In genomic region chr11:90448280-90448679, GRCh38 we compare ENCODE assay signal across 23 cellular contexts.
"Had no signal": no experiment of that assay in that cellular context is flagged by ENCODE, and none has a peak within 500 bp of the region (broad histone marks: within the 10 kb centered on the region; RNA-seq: fewer than 3 reads in every experiment).

No MANE protein-coding gene starts in this region.

- H3K4me1 Mint-ChIP-seq: memory B cell; stimulated activated naive B cell treated with anti-CD40 and anti-IgM and Interleukin-4, amounts not matched to agents 10 μg/mL and 1 μg/mL and 100 μg/mL, for 72 hours had no signal

- H3K27ac ChIP-seq: dorsolateral prefrontal cortex, left ventricle myocardium inferior, lower lobe of right lung, parathyroid adenoma, prostate gland, sigmoid colon, skin epidermis, testis, transverse colon had no signal

- ATAC-seq: lower lobe of right lung; natural killer cell treated with Interleukin-12 subunit alpha and Interleukin-12 subunit beta and Interleukin-15 and Interleukin-18, amount 100 ng/mL, for 72 hours; stimulated activated naive B cell treated with anti-CD40 and anti-IgM and Interleukin-4, amounts not matched to agents 10 μg/mL and 1 μg/mL and 100 μg/mL, for 72 hours; stimulated activated naive CD8-positive, alpha-beta T cell treated with anti-CD3 and anti-CD28 coated beads, Interleukin-15, amount 100 ng/mL, for 72 hours had no signal

- H3K36me3 ChIP-seq: left ventricle myocardium inferior, lower lobe of right lung, prostate gland, sigmoid colon, transverse colon had no signal

- H3K27me3 Mint-ChIP-seq: memory B cell; natural killer cell treated with Interleukin-12 subunit alpha and Interleukin-12 subunit beta and Interleukin-15 and Interleukin-18, amount 100 ng/mL, for 72 hours; stimulated activated naive B cell treated with anti-CD40 and anti-IgM and Interleukin-4, amounts not matched to agents 10 μg/mL and 1 μg/mL and 100 μg/mL, for 72 hours; stimulated activated naive CD8-positive, alpha-beta T cell treated with anti-CD3 and anti-CD28 coated beads, Interleukin-15, amount 100 ng/mL, for 72 hours had no signal

- H3K4me3 ChIP-seq: dorsolateral prefrontal cortex, left ventricle myocardium inferior, lower lobe of right lung, prostate gland, sigmoid colon, skin epidermis, testis, transverse colon had no signal

- H3K9me3 ChIP-seq: left ventricle myocardium inferior, lower lobe of right lung, prostate gland, sigmoid colon, testis, transverse colon had no signal

- H3K4me1 ChIP-seq: lower lobe of right lung, parathyroid adenoma, prostate gland, sigmoid colon, testis, transverse colon had no signal

- H3K36me3 Mint-ChIP-seq: memory B cell; natural killer cell treated with Interleukin-12 subunit alpha and Interleukin-12 subunit beta and Interleukin-15 and Interleukin-18, amount 100 ng/mL, for 72 hours; stimulated activated naive B cell treated with anti-CD40 and anti-IgM and Interleukin-4, amounts not matched to agents 10 μg/mL and 1 μg/mL and 100 μg/mL, for 72 hours had no signal

- H3K4me3 Mint-ChIP-seq: memory B cell; natural killer cell treated with Interleukin-12 subunit alpha and Interleukin-12 subunit beta and Interleukin-15 and Interleukin-18, amount 100 ng/mL, for 72 hours; stimulated activated naive B cell treated with anti-CD40 and anti-IgM and Interleukin-4, amounts not matched to agents 10 μg/mL and 1 μg/mL and 100 μg/mL, for 72 hours; stimulated activated naive CD8-positive, alpha-beta T cell treated with anti-CD3 and anti-CD28 coated beads, Interleukin-15, amount 100 ng/mL, for 72 hours had no signal

- DNase-seq: cortex of kidney; dorsolateral prefrontal cortex; effector CD8-positive, alpha-beta T cell; foreskin melanocyte; head of caudate nucleus; hypothalamus; islet precursor cell; left ventricle myocardium inferior; lower lobe of right lung; midbrain; retina; sigmoid colon; stimulated activated CD4-positive, alpha-beta T cell treated with anti-CD3 and anti-CD28 coated beads, Interleukin-2, amount 100 ng/mL, for 24 hours; stimulated activated CD4-positive, alpha-beta T cell treated with anti-CD3 and anti-CD28 coated beads, Interleukin-4, amount 100 ng/mL, for 4 hours; stimulated activated naive B cell treated with anti-CD40 and anti-IgM and Interleukin-4, amounts not matched to agents 10 μg/mL and 1 μg/mL and 100 μg/mL, for 72 hours; stimulated activated naive CD8-positive, alpha-beta T cell treated with anti-CD3 and anti-CD28 coated beads, Interleukin-15, amount 100 ng/mL, for 72 hours; testis; transverse colon had no signal

- H3K9me3 Mint-ChIP-seq: memory B cell; stimulated activated naive B cell treated with anti-CD40 and anti-IgM and Interleukin-4, amounts not matched to agents 10 μg/mL and 1 μg/mL and 100 μg/mL, for 72 hours; stimulated activated naive CD8-positive, alpha-beta T cell treated with anti-CD3 and anti-CD28 coated beads, Interleukin-15, amount 100 ng/mL, for 72 hours had no signal

- H3K27ac Mint-ChIP-seq: memory B cell; natural killer cell treated with Interleukin-12 subunit alpha and Interleukin-12 subunit beta and Interleukin-15 and Interleukin-18, amount 100 ng/mL, for 72 hours; stimulated activated naive B cell treated with anti-CD40 and anti-IgM and Interleukin-4, amounts not matched to agents 10 μg/mL and 1 μg/mL and 100 μg/mL, for 72 hours; stimulated activated naive CD8-positive, alpha-beta T cell treated with anti-CD3 and anti-CD28 coated beads, Interleukin-15, amount 100 ng/mL, for 72 hours had no signal

- H3K27me3 ChIP-seq: dorsolateral prefrontal cortex, sigmoid colon, testis, transverse colon had no signal
